Comparison of ENCODE assay signal across 9 cellular contexts in the genomic region with DNA sequence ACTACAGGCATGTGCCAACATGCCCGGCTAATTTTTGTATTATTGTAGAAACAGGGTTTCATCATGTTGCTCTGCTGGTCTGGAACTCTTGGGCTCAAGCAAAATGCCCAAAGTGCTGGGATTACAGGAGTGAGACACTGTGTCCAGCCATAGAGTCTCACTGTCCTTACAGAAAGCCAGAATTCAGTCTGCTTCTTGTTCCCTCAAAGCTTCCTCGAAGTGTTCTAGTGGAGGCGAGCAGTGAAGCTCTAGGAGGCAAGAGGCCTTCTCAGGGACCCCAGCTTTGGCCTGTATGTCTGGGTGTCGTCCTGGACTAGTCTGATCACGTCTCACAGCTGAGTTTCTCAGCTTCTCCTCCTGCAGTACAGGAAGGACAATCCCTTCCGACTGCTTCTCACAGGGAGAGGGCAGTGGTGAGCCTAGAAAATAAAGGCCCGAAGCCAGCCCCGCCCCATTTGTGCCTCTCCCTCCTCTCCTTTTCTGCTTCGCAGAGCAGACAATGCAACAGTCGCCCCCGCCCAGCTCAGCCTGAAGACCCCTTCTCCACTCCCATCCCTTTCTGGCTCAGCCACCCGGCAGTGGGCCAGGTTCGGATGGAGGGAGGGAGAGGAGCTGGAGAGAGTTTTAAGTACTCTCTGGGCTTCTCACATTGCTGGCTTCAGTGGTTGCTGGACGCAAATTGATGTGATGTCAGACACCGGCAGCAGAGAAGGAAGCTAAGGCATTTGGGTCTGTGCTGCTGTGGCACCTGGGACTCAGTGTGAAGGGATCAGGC. TPM values are rescaled to one million over a fixed set of nuclear protein-coding genes. Genes with fewer than 3 reads are reported as not detected.
DNase-seq lines count a peak whose midpoint lies in the region; ATAC-seq, FAIRE-seq and TF ChIP-seq lines count a peak whose summit lies in the region.
"Had no signal": no experiment of that assay in that cellular context is flagged by ENCODE, and none has a peak within 500 bp of the region (broad histone marks: within the 10 kb centered on the region; RNA-seq: fewer than 3 reads in every experiment).

No MANE protein-coding gene starts in this region.

- no peaks in the 10 kb centered on the region for H3K27me3 Mint-ChIP-seq in astrocyte (ENCODE audit: low read depth, unreplicated experiment)

- no peaks in the 10 kb centered on the region for H3K36me3 Mint-ChIP-seq in astrocyte (ENCODE audit: low read depth, unreplicated experiment)

- H3K9me3 ChIP-seq in HAP-1 (no peaks in the 10 kb centered on the region), astrocyte (ENCODE audit: insufficient read depth, low read depth, low read length) (no peaks in the 10 kb centered on the region), hepatocyte (ENCODE audit: low read depth) (no peaks in the 10 kb centered on the region)

- H3K36me3 ChIP-seq in HAP-1 (replicated peaks) (peaks cover 6% of the 10 kb centered on the region; the same call in 1 of the 2 replicates), astrocyte (ENCODE audit: insufficient read depth, low read length) (no peaks in the 10 kb centered on the region), hepatocyte (replicated peaks; ENCODE audit: insufficient read depth, low read depth) (no peaks in the 10 kb centered on the region), rectal smooth muscle tissue (ENCODE audit: control insufficient read depth, insufficient read depth, low read length) (no peaks in the 10 kb centered on the region)

- H3K4me3 Mint-ChIP-seq in astrocyte (ENCODE audit: unreplicated experiment), result no peak overlapping the region

- no peaks in the 10 kb centered on the region for H3K27me3 ChIP-seq in HAP-1 (ENCODE audit: low read depth)
- H3K27me3 ChIP-seq in astrocyte (ENCODE audit: insufficient read depth, low read length), result no peaks in the 10 kb centered on the region
- no peaks in the 10 kb centered on the region for H3K27me3 ChIP-seq in hepatocyte
- H3K27me3 ChIP-seq in rectal smooth muscle tissue (ENCODE audit: control insufficient read depth, insufficient read depth, low read length), result peaks cover 3% of the 10 kb centered on the region

- peak; percentile 89 for DNase-seq in DMS53 (lab: John Stamatoyannopoulos, UW)
- DNase-seq in HAP-1 (ENCODE audit: low spot score in 2 of 2), result peak; percentile 91 to 94
- DNase-seq in NCI-H1417 treated with DMSO at 0.1 percent for 48 hours (lab: John Stamatoyannopoulos, UW), result peak; percentile 6
- peak; percentile 73 for DNase-seq in SW480 (ENCODE audit: low spot score)
- peak; percentile 58 for DNase-seq in astrocyte (ENCODE audit: low read depth)
- peak; percentile 90 for DNase-seq in hepatocyte (ENCODE audit: low spot score)

- H3K9ac ChIP-seq in astrocyte (ENCODE audit: low read length) (peak overlapping the region; percentile 76), rectal smooth muscle tissue (ENCODE audit: low read length) (peak overlapping the region; percentile 3)

- peak; percentile 5 for FAIRE-seq in astrocyte (lab: Jason Lieb, UNC)
- FAIRE-seq: endometrium had no signal

- ATAC-seq in HG03457 (IDR thresholded peaks at IDR 0.05; ENCODE audit: unreplicated experiment), result no peak

- no peaks in the 10 kb centered on the region for H3K9me3 Mint-ChIP-seq in astrocyte (ENCODE audit: unreplicated experiment)

- peaks cover 2% of the 10 kb centered on the region for H3K4me1 Mint-ChIP-seq in astrocyte (ENCODE audit: low read depth, unreplicated experiment)

- no peaks in the 10 kb centered on the region for H4K20me1 ChIP-seq in astrocyte (ENCODE audit: insufficient read depth, low read length)
- no peaks in the 10 kb centered on the region for H4K20me1 ChIP-seq in hepatocyte (ENCODE audit: insufficient read depth, poor library complexity, severe bottlenecking)

- H3K4me1 ChIP-seq in HAP-1 (peaks cover 8% of the 10 kb centered on the region), astrocyte (ENCODE audit: insufficient read depth, low read length) (peaks cover 12% of the 10 kb centered on the region), hepatocyte (ENCODE audit: insufficient read depth) (peaks cover 11% of the 10 kb centered on the region), rectal smooth muscle tissue (ENCODE audit: control insufficient read depth, insufficient read depth, low read length) (peaks cover 3% of the 10 kb centered on the region)

- H3K79me2 ChIP-seq in astrocyte (ENCODE audit: insufficient read depth, low read length) (no peaks in the 10 kb centered on the region), hepatocyte (no peaks in the 10 kb centered on the region)

- H3K27ac Mint-ChIP-seq in astrocyte (ENCODE audit: unreplicated experiment), result peak overlapping the region; percentile 85

- H2AFZ ChIP-seq in astrocyte (ENCODE audit: low read depth, low read length) (peak overlapping the region; percentile 63), hepatocyte (no peak overlapping the region)

- peak; percentile 23 for TF ChIP-seq CTCF in astrocyte (IDR thresholded peaks at IDR 0.05; ENCODE audit: insufficient read depth, low read depth, low read length)
- TF ChIP-seq CTCF in hepatocyte (IDR thresholded peaks at IDR 0.05; ENCODE audit: poor library complexity), result peak; percentile 44

- peak overlapping the region; percentile 53 for H3K27ac ChIP-seq in astrocyte (ENCODE audit: low read depth, low read length)
- peak overlapping the region; percentile 96 for H3K27ac ChIP-seq in hepatocyte
- peak overlapping the region; percentile 80 for H3K27ac ChIP-seq in rectal smooth muscle tissue (ENCODE audit: low read depth, low read length)

- WGBS in hepatocyte (ENCODE audit: low lambda C conversion rate, missing lambda C conversion rate), result 39% methylated on average over 15 of the region's 15 CpGs

- H3K9me2 ChIP-seq in hepatocyte (replicated peaks; ENCODE audit: insufficient read depth), result no peaks in the 10 kb centered on the region

- in situ Hi-C loops in HAP-1 (cut with MboI; ENCODE audit: low sequenced_read_pairs), result loop anchor here (25.0 kb wide), 4 partner anchors 165 to 1565 kb away; partner anchors contain the start of genes FLNA, IRAK1 and MECP2

- H3K4me2 ChIP-seq in astrocyte (ENCODE audit: low read length) (peak overlapping the region; percentile 91), hepatocyte (peak overlapping the region; percentile 73)

- H3K4me3 ChIP-seq in HAP-1 (peak overlapping the region; percentile 16), astrocyte (ENCODE audit: insufficient read depth, low read depth, low read length) (peak overlapping the region; percentile 55), hepatocyte (no peak overlapping the region), rectal smooth muscle tissue (ENCODE audit: low read length) (peak overlapping the region; percentile 49)

RNA-seq across cellular contexts. Expression of gene FAM3A, which starts 11.1 kb away (rescaled TPM):
- total RNA-seq in astrocyte, result 20.9 and 26.1 TPM in 2 replicates
- total RNA-seq in hepatocyte, result 33.8 and 41.1 TPM in 2 replicates
- polyA plus RNA-seq in hepatocyte, result 68.0 and 70.9 TPM in 2 replicates

RNA-seq across cellular contexts. Expression of gene G6PD, which starts 19.6 kb away (rescaled TPM):
- 54.1 and 62.8 TPM in 2 replicates for total RNA-seq in astrocyte
- total RNA-seq in hepatocyte, result 24.8 and 26.2 TPM in 2 replicates
- 9.8 and 12.8 TPM in 2 replicates for polyA plus RNA-seq in hepatocyte

RNA-seq across cellular contexts. Expression of gene IKBKG, which starts 20.3 kb away (rescaled TPM):
- total RNA-seq in astrocyte, result 21.4 and 22.3 TPM in 2 replicates
- total RNA-seq in hepatocyte, result 19.7 and 21.4 TPM in 2 replicates
- polyA plus RNA-seq in hepatocyte, result 30.7 and 32.9 TPM in 2 replicates

RNA-seq across cellular contexts. Expression of gene SLC10A3, which starts 36.7 kb away (rescaled TPM):
- total RNA-seq in astrocyte, result 24.4 and 27.3 TPM in 2 replicates
- 28.8 and 29.3 TPM in 2 replicates for total RNA-seq in hepatocyte
- polyA plus RNA-seq in hepatocyte, result 48.3 and 59.8 TPM in 2 replicates

RNA-seq across cellular contexts. Expression of gene UBL4A, which starts 40.7 kb away (rescaled TPM):
- total RNA-seq in astrocyte (25.8 and 26.2 TPM in 2 replicates), hepatocyte (25.0 and 26.7 TPM in 2 replicates)
- 29.9 and 34.0 TPM in 2 replicates for polyA plus RNA-seq in hepatocyte

Comparison
In these comparisons a context has a peak if more than half of its experiments do, and no peak if none do; other contexts are left out.
1. DNase-seq: peak in every context shown above with its lines; median percentile 92 in HAP-1; 90 in hepatocyte; 89 in DMS53; 73 in SW480; 58 in astrocyte; 6 in NCI-H1417 treated with DMSO at 0.1 percent for 48 hours.